8 cellular contexts compared by ENCODE assay signal in the genomic region with DNA sequence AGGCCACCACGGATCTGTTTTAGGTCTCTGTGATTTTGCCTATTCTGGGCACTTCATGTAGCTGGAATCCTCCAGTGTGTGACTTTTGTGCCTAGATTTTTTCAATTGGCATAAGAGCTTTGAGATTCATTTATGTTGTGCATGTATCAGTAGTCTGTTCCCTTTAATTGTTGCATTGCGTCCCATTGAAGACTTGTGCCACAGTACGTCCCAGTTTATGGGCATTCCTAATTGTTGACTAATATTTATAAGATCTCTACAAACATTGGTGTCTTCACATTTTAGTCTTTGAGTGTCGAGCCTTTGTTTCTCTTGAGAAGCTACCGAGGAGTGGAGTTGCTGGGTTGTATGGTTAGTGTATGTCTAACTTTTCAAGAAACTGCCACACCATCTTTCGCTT. TPM values are rescaled to one million over a fixed set of nuclear protein-coding genes. Genes with fewer than 3 reads are reported as not detected.
DNase-seq lines count a peak whose midpoint lies in the region; ATAC-seq, FAIRE-seq and TF ChIP-seq lines count a peak whose summit lies in the region.

No MANE protein-coding gene starts in this region.

- H3K9ac ChIP-seq in HUES64 (ENCODE audit: low read depth, low read length) (no peak overlapping the region), neuronal stem cell (ENCODE audit: low read depth, low read length, poor library complexity) (no peak overlapping the region)

- H3K36me3 ChIP-seq in HUES64 (ENCODE audit: insufficient read depth, low read length) = no peaks in the 10 kb centered on the region
- peaks cover 3 to 16% of the 10 kb centered on the region in 2 donors for H3K36me3 ChIP-seq in neuronal stem cell (replicated peaks in 1 of 2; ENCODE audit: control insufficient read depth in 2 of 2, insufficient read depth in 2 of 2, low read length in 2 of 2)

- no peak for FAIRE-seq in GM12892 (lab: Jason Lieb, UNC)

- H3K9me3 ChIP-seq in HUES64 (ENCODE audit: insufficient read depth, low read depth, low read length) (no peaks in the 10 kb centered on the region), neuronal stem cell (replicated peaks in 1 of 2; ENCODE audit: control insufficient read depth in 2 of 2, insufficient read depth in 1 of 2, low read depth in 1 of 2, low read length in 2 of 2) (no peaks in the 10 kb centered on the region)

- H3K27me3 Mint-ChIP-seq in CD14-positive monocyte (ENCODE audit: low read depth in 3 of 3) = peaks cover 5 to 10% (median 7%) of the 10 kb centered on the region in 3 donors
- H3K27me3 Mint-ChIP-seq in central memory CD8-positive, alpha-beta T cell = no peaks in the 10 kb centered on the region

- peaks cover 22% of the 10 kb centered on the region for H3K4me1 Mint-ChIP-seq in CD14-positive monocyte
- peaks cover 9% of the 10 kb centered on the region for H3K4me1 Mint-ChIP-seq in central memory CD8-positive, alpha-beta T cell

- no peak for TF ChIP-seq POLR2A in GM12892 (IDR thresholded peaks at IDR 0.05; ENCODE audit: low read depth, low read length)

- H3K27me3 ChIP-seq in HUES64 (ENCODE audit: insufficient read depth, low read length) (peaks cover 14% of the 10 kb centered on the region), neuronal stem cell (ENCODE audit: control insufficient read depth in 3 of 3, insufficient read depth in 3 of 3, low read depth in 1 of 3, low read length in 3 of 3) (no peaks in the 10 kb centered on the region)

- no peak overlapping the region for H3K14ac ChIP-seq in neuronal stem cell (ENCODE audit: low read length)

- no peak for ATAC-seq in central memory CD8-positive, alpha-beta T cell (replicated peaks; ENCODE audit: extremely low read depth, poor library complexity, severe bottlenecking)
- no peak for ATAC-seq in GM18520 (IDR thresholded peaks at IDR 0.05; ENCODE audit: unreplicated experiment)

- H4K91ac ChIP-seq in neuronal stem cell (ENCODE audit: low read depth, low read length, poor library complexity) = no peak overlapping the region

- H3K4me1 ChIP-seq in HUES64 (ENCODE audit: insufficient read depth, low read length) (peaks cover 17% of the 10 kb centered on the region), neuronal stem cell (ENCODE audit: control insufficient read depth in 2 of 2, insufficient read depth in 1 of 2, low read depth in 1 of 2, low read length in 2 of 2) (peaks cover 8 to 12% of the 10 kb centered on the region in 2 donors)

- no peak overlapping the region for H3K4ac ChIP-seq in neuronal stem cell (ENCODE audit: low read length)

- no peak overlapping the region for H3K4me2 ChIP-seq in neuronal stem cell (ENCODE audit: insufficient read depth, low read length, poor library complexity, severe bottlenecking)

- H4K8ac ChIP-seq in neuronal stem cell (ENCODE audit: low read depth, low read length) = no peak overlapping the region

- peak overlapping the region; percentile 47 for H3K4me3 ChIP-seq in HUES64 (ENCODE audit: low read length)
- peak overlapping the region in 1 of 2 donors; percentile 76 for H3K4me3 ChIP-seq in neuronal stem cell (ENCODE audit: low read length in 2 of 2)

- H3K4me3 Mint-ChIP-seq in CD14-positive monocyte = peak overlapping the region; percentile 73 to 84
- peak overlapping the region; percentile 63 for H3K4me3 Mint-ChIP-seq in central memory CD8-positive, alpha-beta T cell

- intact Hi-C loops in CD14-positive monocyte (cut with micrococcal nuclease) = no loop called here

- no peak overlapping the region for H3K23ac ChIP-seq in neuronal stem cell (ENCODE audit: low read depth, low read length, poor library complexity)

- no peak overlapping the region for H2BK5ac ChIP-seq in neuronal stem cell (ENCODE audit: low read length)

- peak overlapping the region; percentile 76 for H2AFZ ChIP-seq in neuronal stem cell (ENCODE audit: low read length)

- peaks cover 8 to 12% of the 10 kb centered on the region in 2 donors for H3K36me3 Mint-ChIP-seq in CD14-positive monocyte
- H3K36me3 Mint-ChIP-seq in central memory CD8-positive, alpha-beta T cell (ENCODE audit: insufficient read depth) = peaks cover 2% of the 10 kb centered on the region

- TF ChIP-seq CTCF in CD14-positive monocyte (IDR thresholded peaks at IDR 0.05) = no peak

- H2AK5ac ChIP-seq in neuronal stem cell (ENCODE audit: low read depth, low read length) = no peak overlapping the region

- H3K27ac Mint-ChIP-seq in CD14-positive monocyte = peak overlapping the region in 1 of 7 donors; percentile 59
- H3K27ac Mint-ChIP-seq in central memory CD8-positive, alpha-beta T cell (ENCODE audit: low read depth) = no peak overlapping the region

- no peaks in the 10 kb centered on the region for H3K79me1 ChIP-seq in neuronal stem cell (ENCODE audit: low read depth, low read length)

- H2BK12ac ChIP-seq in neuronal stem cell (ENCODE audit: low read length) = no peak overlapping the region

- no peak overlapping the region for H3K27ac ChIP-seq in HUES64 (ENCODE audit: low read depth, low read length)
- no peak overlapping the region for H3K27ac ChIP-seq in neuronal stem cell (replicated peaks; ENCODE audit: low read length)

- DNase-seq in CD14-positive monocyte (ENCODE audit: low spot score) (no peak), neuronal stem cell (ENCODE audit: low spot score) (no peak), GM12892 (ENCODE audit: insufficient read length) (no peak), NCI-H1092 treated with DMSO at 0.1 percent for 48 hours (lab: John Stamatoyannopoulos, UW) (no peak)
- DNase-seq in central memory CD8-positive, alpha-beta T cell (ENCODE audit: low spot score in 2 of 2) = no peak
- no peak for DNase-seq in stimulated activated CD4-positive, alpha-beta T cell treated with anti-CD3 and anti-CD28 coated beads, Interleukin-1b, Interleukin-23, amount 100 ng/mL, for 48 hours

- no peak overlapping the region for H3K18ac ChIP-seq in neuronal stem cell (ENCODE audit: low read length)

- WGBS in HUES64 = 84% methylated on average over 4 of the region's 6 CpGs
- WGBS in neuronal stem cell (ENCODE audit: extremely low coverage in 2 of 2, insufficient read length in 2 of 2, insufficient replicate concordance in 1 of 2), 2 donors = no CpG with 5 or more reads among the region's 6 CpGs

- peaks cover 0 to 1% (median 0%) of the 10 kb centered on the region in 7 donors for H3K9me3 Mint-ChIP-seq in CD14-positive monocyte
- H3K9me3 Mint-ChIP-seq in central memory CD8-positive, alpha-beta T cell = no peaks in the 10 kb centered on the region

- H2BK15ac ChIP-seq in neuronal stem cell (ENCODE audit: low read length) = no peak overlapping the region

- H2BK120ac ChIP-seq in neuronal stem cell (ENCODE audit: low read depth, low read length) = no peak overlapping the region

RNA-seq across cellular contexts. Expression of a gene that starts 0.7 kb away (rescaled TPM):
- polyA plus RNA-seq in CD14-positive monocyte = 10 to 100 TPM; 34.5 to 41.3 TPM
- polyA plus RNA-seq in HUES64 (2013, experiment 1 of 2) = 19.7 TPM
- polyA plus RNA-seq in HUES64 (2013, experiment 2 of 2) = 27.8 TPM
- 32.5 TPM for polyA plus RNA-seq in neuronal stem cell (2013, experiment 1 of 2)
- 32.4 TPM for polyA plus RNA-seq in neuronal stem cell (2013, experiment 2 of 2)
- polyA plus RNA-seq in GM12892 (2012; ENCODE audit: missing spikeins) = 2.1 TPM

RNA-seq across cellular contexts. Expression of a gene that starts 33.9 kb away (rescaled TPM):
- 1 to 10 TPM; 1.4 to 1.5 TPM for polyA plus RNA-seq in CD14-positive monocyte
- 61.8 TPM for polyA plus RNA-seq in HUES64 (2013, experiment 1 of 2)
- 68.8 TPM for polyA plus RNA-seq in HUES64 (2013, experiment 2 of 2)
- 113 TPM for polyA plus RNA-seq in neuronal stem cell (2013, experiment 1 of 2)
- polyA plus RNA-seq in neuronal stem cell (2013, experiment 2 of 2) = 109 TPM
- polyA plus RNA-seq in GM12892 (2012; ENCODE audit: missing spikeins) = 22.2 TPM

RNA-seq across cellular contexts. Expression of a gene that starts 34.4 kb away (rescaled TPM):
- polyA plus RNA-seq in CD14-positive monocyte = 10 to 100 TPM; 10.7 to 15.7 TPM
- polyA plus RNA-seq in HUES64 (2013, experiment 1 of 2) = 49.2 TPM
- 50.8 TPM for polyA plus RNA-seq in HUES64 (2013, experiment 2 of 2)
- 28.7 TPM for polyA plus RNA-seq in neuronal stem cell (2013, experiment 1 of 2)
- polyA plus RNA-seq in neuronal stem cell (2013, experiment 2 of 2) = 29.5 TPM
- 32.8 TPM for polyA plus RNA-seq in GM12892 (2012; ENCODE audit: missing spikeins)

RNA-seq across cellular contexts. Expression of a gene that starts 54.0 kb away (rescaled TPM):
- 1 to 10 TPM; 1.9 to 6.1 TPM for polyA plus RNA-seq in CD14-positive monocyte
- polyA plus RNA-seq in HUES64 (2013, experiment 1 of 2) = not detected
- not detected for polyA plus RNA-seq in HUES64 (2013, experiment 2 of 2)
- polyA plus RNA-seq in neuronal stem cell (2013, experiment 1 of 2) = 0.22 TPM
- polyA plus RNA-seq in neuronal stem cell (2013, experiment 2 of 2) = 0.28 TPM
- 0.15 TPM for polyA plus RNA-seq in GM12892 (2012; ENCODE audit: missing spikeins)
